Comparison of ENCODE assay signal across 21 cellular contexts in the genomic region with DNA sequence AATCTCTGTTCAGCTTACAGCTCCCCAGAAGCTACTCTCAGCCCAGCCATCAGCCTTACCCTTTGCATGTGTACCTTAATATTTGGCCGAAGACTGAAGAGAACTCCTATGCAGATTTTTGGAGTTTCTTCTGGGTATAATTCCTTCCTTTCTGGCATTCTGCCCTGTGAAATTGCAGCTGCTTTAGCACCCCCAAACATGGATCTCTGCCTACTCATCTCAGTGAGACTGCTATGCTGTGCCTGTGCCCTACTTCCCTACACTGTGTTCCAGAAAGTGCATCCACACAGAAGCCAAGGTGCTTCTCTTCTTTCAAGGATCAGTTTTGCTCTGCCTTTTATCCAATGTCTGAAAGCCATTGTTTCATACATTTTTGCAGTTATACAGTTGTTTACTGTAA.
"Had no signal": no experiment of that assay in that cellular context is flagged by ENCODE, and none has a peak within 500 bp of the region (broad histone marks: within the 10 kb centered on the region; RNA-seq: fewer than 3 reads in every experiment).

No MANE protein-coding gene starts in this region.

- H3K9me3 ChIP-seq: heart left ventricle, lower lobe of right lung, neutrophil, right atrium auricular region, stomach, testis, tibial artery had no signal

- H3K9me3 Mint-ChIP-seq: natural killer cell; stimulated activated effector memory CD8-positive, alpha-beta T cell treated with anti-CD3 and anti-CD28 coated beads, Interleukin-12 subunit alpha, Interleukin-12 subunit beta, amount 100 ng/mL, for 72 hours; type B pancreatic cell had no signal

- H3K4me3 Mint-ChIP-seq: natural killer cell; stimulated activated effector memory CD8-positive, alpha-beta T cell treated with anti-CD3 and anti-CD28 coated beads, Interleukin-12 subunit alpha, Interleukin-12 subunit beta, amount 100 ng/mL, for 72 hours; type B pancreatic cell had no signal

- H2AFZ ChIP-seq: parathyroid adenoma had no signal

- H3K36me3 Mint-ChIP-seq: natural killer cell; stimulated activated effector memory CD8-positive, alpha-beta T cell treated with anti-CD3 and anti-CD28 coated beads, Interleukin-12 subunit alpha, Interleukin-12 subunit beta, amount 100 ng/mL, for 72 hours; type B pancreatic cell had no signal

- H3K27ac ChIP-seq: dorsolateral prefrontal cortex, heart left ventricle, lower lobe of right lung, neutrophil, parathyroid adenoma, right atrium auricular region, stomach, testis, tibial artery had no signal

- H3K4me1 ChIP-seq: heart left ventricle, lower lobe of right lung, parathyroid adenoma, right atrium auricular region, testis, tibial artery had no signal

- H3K27me3 Mint-ChIP-seq: progenitor cell of endocrine pancreas had no signal

- H3K4me3 ChIP-seq: dorsolateral prefrontal cortex, heart left ventricle, lower lobe of right lung, right atrium auricular region, stomach, testis, tibial artery had no signal

- H3K27ac Mint-ChIP-seq: natural killer cell; progenitor cell of endocrine pancreas; stimulated activated effector memory CD8-positive, alpha-beta T cell treated with anti-CD3 and anti-CD28 coated beads, Interleukin-12 subunit alpha, Interleukin-12 subunit beta, amount 100 ng/mL, for 72 hours; type B pancreatic cell had no signal

- H3K79me2 ChIP-seq: parathyroid adenoma had no signal

- DNase-seq: effector CD4-positive, alpha-beta T cell; heart left ventricle; hippocampal formation; islet precursor cell; left ventricle myocardium superior; lower lobe of right lung; natural killer cell; stimulated activated CD4-positive, alpha-beta T cell treated with anti-CD3 and anti-CD28 coated beads, Interleukin-2, amount 100 ng/mL, for 24 hours; stimulated activated CD4-positive, alpha-beta T cell treated with anti-CD3 and anti-CD28 coated beads, Interleukin-4, amount 100 ng/mL, for 24 hours; stimulated activated naive CD4-positive, alpha-beta T cell treated with Interleukin-2 at 50 U/mL for 16 hours; stomach; testis; tibial artery had no signal

- H3K4me1 Mint-ChIP-seq: natural killer cell; stimulated activated effector memory CD8-positive, alpha-beta T cell treated with anti-CD3 and anti-CD28 coated beads, Interleukin-12 subunit alpha, Interleukin-12 subunit beta, amount 100 ng/mL, for 72 hours had no signal

- H3K36me3 ChIP-seq: heart left ventricle, lower lobe of right lung, neutrophil, right atrium auricular region, stomach, tibial artery had no signal

- H3K27me3 ChIP-seq: dorsolateral prefrontal cortex, heart left ventricle, neutrophil, right atrium auricular region, stomach, testis, tibial artery had no signal

- ATAC-seq: heart left ventricle; left ventricle myocardium superior; lower lobe of right lung; natural killer cell; sciatic nerve; stimulated activated effector memory CD8-positive, alpha-beta T cell treated with anti-CD3 and anti-CD28 coated beads, Interleukin-12 subunit alpha, Interleukin-12 subunit beta, amount 100 ng/mL, for 72 hours had no signal

- H3K9ac ChIP-seq: parathyroid adenoma had no signal
